In the genomic region with DNA sequence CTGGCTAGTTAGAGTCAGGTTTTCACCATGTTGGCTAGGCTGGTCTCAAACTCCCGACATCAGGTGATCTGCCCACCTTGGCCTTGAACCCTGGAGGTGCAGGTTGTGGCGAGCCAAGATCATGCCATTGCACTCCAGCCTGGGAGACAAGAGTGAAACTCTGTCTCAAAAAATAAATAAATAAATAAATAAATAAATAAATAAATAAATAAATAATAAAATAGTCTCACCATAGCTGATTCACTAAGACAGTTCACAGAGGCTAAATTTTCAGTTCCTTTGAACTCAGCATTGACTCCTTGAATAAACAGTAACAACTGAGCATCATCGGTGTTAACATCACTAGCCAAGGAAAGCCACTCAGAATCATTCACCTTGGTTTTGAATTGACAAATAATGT, we compare ENCODE assay signal across 25 cellular contexts.
"Had no signal": no experiment of that assay in that cellular context is flagged by ENCODE, and none has a peak within 500 bp of the region (broad histone marks: within the 10 kb centered on the region; RNA-seq: fewer than 3 reads in every experiment).

No MANE protein-coding gene starts in this region.

- H3K79me2 ChIP-seq: parathyroid adenoma had no signal

- H3K9ac ChIP-seq: neural progenitor cell, parathyroid adenoma had no signal

- H3K4me2 ChIP-seq: neural progenitor cell had no signal

- H3K27me3 ChIP-seq: neural progenitor cell, ovary, right lobe of liver, sigmoid colon, stomach, thyroid gland, tibial nerve, upper lobe of left lung had no signal

- ATAC-seq: natural killer cell; psoas muscle; right cardiac atrium; right lobe of liver; stimulated activated effector memory CD8-positive, alpha-beta T cell treated with anti-CD3 and anti-CD28 coated beads, Interleukin-12 subunit alpha, Interleukin-12 subunit beta, amount 100 ng/mL, for 72 hours; stimulated activated naive B cell treated with anti-CD40 and anti-IgM and Interleukin-4, amounts not matched to agents 10 μg/mL and 1 μg/mL and 100 μg/mL, for 72 hours had no signal

- H3K4me1 ChIP-seq: neural progenitor cell, parathyroid adenoma, psoas muscle, right lobe of liver, sigmoid colon, stomach, thyroid gland, tibial nerve, upper lobe of left lung had no signal

- H3K4me3 ChIP-seq: neural progenitor cell, ovary, psoas muscle, right lobe of liver, sigmoid colon, stomach, thoracic aorta, thyroid gland, tibial nerve, upper lobe of left lung had no signal

- FAIRE-seq: small intestine, urothelium cell line had no signal

- H3K27ac ChIP-seq: neural progenitor cell, ovary, parathyroid adenoma, psoas muscle, right lobe of liver, sigmoid colon, stomach, thoracic aorta, thyroid gland, tibial nerve, upper lobe of left lung had no signal

- H3K36me3 ChIP-seq: neural progenitor cell, ovary, right lobe of liver, sigmoid colon, stomach, thoracic aorta, thyroid gland, upper lobe of left lung had no signal

- DNase-seq: natural killer cell; occipital lobe; ovary; posterior cingulate gyrus; psoas muscle; right cardiac atrium; right lobe of liver; sigmoid colon; small intestine; stimulated activated CD4-positive, alpha-beta T cell treated with anti-CD3 and anti-CD28 coated beads, Interleukin-15, amount 100 ng/mL, for 24 hours; stimulated activated CD4-positive, alpha-beta T cell treated with anti-CD3 and anti-CD28 coated beads, Interleukin-2, amount 100 ng/mL, for 24 hours; stimulated activated CD4-positive, alpha-beta T cell treated with anti-CD3 and anti-CD28 coated beads, Interleukin-2, amount 100 ng/mL, for 48 hours; stimulated activated CD4-positive, alpha-beta T cell treated with anti-CD3 and anti-CD28 coated beads, Interleukin-4, amount 100 ng/mL, for 24 hours; stimulated activated naive B cell treated with anti-CD40 and anti-IgM and Interleukin-4, amounts not matched to agents 10 μg/mL and 1 μg/mL and 100 μg/mL, for 72 hours; stimulated activated naive CD4-positive, alpha-beta T cell treated with Interleukin-2 at 50 U/mL for 16 hours; stomach; thyroid gland; trophoblast cell; upper lobe of left lung had no signal

- H3K9me3 ChIP-seq: ovary, psoas muscle, right lobe of liver, sigmoid colon, stomach, thoracic aorta, thyroid gland, tibial nerve, upper lobe of left lung had no signal
